Comparison of ENCODE assay signal across 18 cellular contexts in genomic region chr17:60240290-60240689, GRCh38.
DNase-seq lines count a peak whose midpoint lies in the region; ATAC-seq and TF ChIP-seq lines count a peak whose summit lies in the region.
"Had no signal": no experiment of that assay in that cellular context is flagged by ENCODE, and none has a peak within 500 bp of the region (broad histone marks: within the 10 kb centered on the region; RNA-seq: fewer than 3 reads in every experiment).

No MANE protein-coding gene starts in this region.

- H3K27ac Mint-ChIP-seq in GM23338: no peak overlapping the region
- H3K27ac Mint-ChIP-seq in chondrocyte (ENCODE audit: unreplicated experiment): peak overlapping the region; percentile 49
- H3K27ac Mint-ChIP-seq in progenitor cell of endocrine pancreas: peak overlapping the region; percentile 29
- H3K27ac Mint-ChIP-seq in activated CD8-positive, alpha-beta T cell treated with anti-CD3 and anti-CD28 coated beads, Interleukin-2, amount 10 ng/mL, durations not matched to agents 7 days and 5 days: no peak overlapping the region
- H3K27ac Mint-ChIP-seq: B cell; CD4-positive, alpha-beta memory T cell had no signal

- peaks cover 10% of the 10 kb centered on the region for H3K36me3 Mint-ChIP-seq in GM23338 (ENCODE audit: low read depth)
- peaks cover 13% of the 10 kb centered on the region for H3K36me3 Mint-ChIP-seq in chondrocyte (ENCODE audit: low read depth)
- peaks cover 12% of the 10 kb centered on the region for H3K36me3 Mint-ChIP-seq in progenitor cell of endocrine pancreas (ENCODE audit: insufficient read depth)
- peaks cover 7% of the 10 kb centered on the region for H3K36me3 Mint-ChIP-seq in activated CD8-positive, alpha-beta T cell treated with anti-CD3 and anti-CD28 coated beads, Interleukin-2, amount 10 ng/mL, durations not matched to agents 7 days and 5 days (ENCODE audit: low read depth)

- H3K9me3 Mint-ChIP-seq in GM23338: no peaks in the 10 kb centered on the region
- no peaks in the 10 kb centered on the region for H3K9me3 Mint-ChIP-seq in chondrocyte (ENCODE audit: low read depth)
- H3K9me3 Mint-ChIP-seq in progenitor cell of endocrine pancreas (ENCODE audit: low read depth): no peaks in the 10 kb centered on the region
- H3K9me3 Mint-ChIP-seq in activated CD8-positive, alpha-beta T cell treated with anti-CD3 and anti-CD28 coated beads, Interleukin-2, amount 10 ng/mL, durations not matched to agents 7 days and 5 days (ENCODE audit: insufficient read depth): no peaks in the 10 kb centered on the region

- POLR2A ChIA-PET in activated CD8-positive, alpha-beta T cell treated with anti-CD3 and anti-CD28 coated beads, Interleukin-2, amount 10 ng/mL, durations not matched to agents 7 days and 5 days (lab: Charles Lee): no interaction called here

- H3K27me3 Mint-ChIP-seq in GM23338 (ENCODE audit: insufficient read depth, low read depth, poor library complexity) (peaks cover 2% of the 10 kb centered on the region), chondrocyte (ENCODE audit: low read depth) (no peaks in the 10 kb centered on the region), progenitor cell of endocrine pancreas (no peaks in the 10 kb centered on the region)
- H3K27me3 Mint-ChIP-seq in activated CD8-positive, alpha-beta T cell treated with anti-CD3 and anti-CD28 coated beads, Interleukin-2, amount 10 ng/mL, durations not matched to agents 7 days and 5 days (ENCODE audit: low read depth): no peaks in the 10 kb centered on the region
- H3K27me3 Mint-ChIP-seq: B cell; CD4-positive, alpha-beta memory T cell had no signal

- H3K36me3 ChIP-seq in GM23338 (ENCODE audit: insufficient read depth): no peaks in the 10 kb centered on the region; the same call in 1 of the 2 replicates

- H3K79me2 ChIP-seq in GM23338 (replicated peaks; ENCODE audit: insufficient read depth): no peaks in the 10 kb centered on the region

- DNase-seq in GM23338 (ENCODE audit: low spot score) (no peak), chondrocyte (ENCODE audit: low spot score) (no peak), progenitor cell of endocrine pancreas (ENCODE audit: low spot score, unreplicated experiment) (no peak)
- DNase-seq in activated CD8-positive, alpha-beta T cell treated with anti-CD3 and anti-CD28 coated beads, Interleukin-2, amount 10 ng/mL, durations not matched to agents 7 days and 5 days: no peak
- DNase-seq in effector CD8-positive, alpha-beta T cell (lab: John Stamatoyannopoulos, UW): no peak
- DNase-seq in activated CD4-positive, alpha-beta T cell treated with anti-CD3 and anti-CD28 coated beads for 4 hours: no peak
- DNase-seq: Calu3; CD4-positive, alpha-beta memory T cell; COR-L47; DMS53; DMS79 treated with DMSO at 0.1 percent for 48 hours; GF-D8; GOT3; H7; HCEC 1CT had no signal

- H3K4me3 Mint-ChIP-seq in GM23338: no peak overlapping the region
- no peak overlapping the region for H3K4me3 Mint-ChIP-seq in chondrocyte (ENCODE audit: unreplicated experiment)
- no peak overlapping the region for H3K4me3 Mint-ChIP-seq in progenitor cell of endocrine pancreas (ENCODE audit: low read depth)
- H3K4me3 Mint-ChIP-seq in activated CD8-positive, alpha-beta T cell treated with anti-CD3 and anti-CD28 coated beads, Interleukin-2, amount 10 ng/mL, durations not matched to agents 7 days and 5 days: no peak overlapping the region
- H3K4me3 Mint-ChIP-seq: B cell; CD4-positive, alpha-beta memory T cell had no signal

- TF ChIP-seq CTCF in GM23338 (conservative IDR thresholded peaks at IDR 0.05; ENCODE audit: low read depth in 2 of 2): no peak
- no peak for TF ChIP-seq CTCF in chondrocyte (IDR thresholded peaks at IDR 0.05)
- no peak for TF ChIP-seq CTCF in progenitor cell of endocrine pancreas (IDR thresholded peaks at IDR 0.05; ENCODE audit: unreplicated experiment)

- no peaks in the 10 kb centered on the region for H3K27me3 ChIP-seq in GM23338 (ENCODE audit: insufficient read depth)
- H3K27me3 ChIP-seq: BLaER1 had no signal

- CTCF ChIA-PET in activated CD8-positive, alpha-beta T cell treated with anti-CD3 and anti-CD28 coated beads, Interleukin-2, amount 10 ng/mL, durations not matched to agents 7 days and 5 days (lab: Charles Lee): interaction anchor here (2.0 kb wide), 1 partner anchor 9 kb away, joined by 9 read pairs; no protein-coding TSS in a partner anchor

- no peaks in the 10 kb centered on the region for H3K4me1 ChIP-seq in GM23338 (ENCODE audit: insufficient read depth)
- H3K4me1 ChIP-seq: BLaER1 had no signal

- H3K27ac ChIP-seq in GM23338 (ENCODE audit: low read depth): 0 out of 2 replicates have a peak overlapping the region, but pooled peaks have one; percentile 7
- H3K27ac ChIP-seq: BLaER1, C4-2B had no signal

- no peaks in the 10 kb centered on the region for H3F3A ChIP-seq in GM23338 (replicated peaks; ENCODE audit: low read depth)

- no peak overlapping the region for H2AFZ ChIP-seq in GM23338

- H3K4me1 Mint-ChIP-seq in GM23338 (no peaks in the 10 kb centered on the region), chondrocyte (ENCODE audit: low read depth) (peaks cover 7% of the 10 kb centered on the region), progenitor cell of endocrine pancreas (ENCODE audit: low read depth) (no peaks in the 10 kb centered on the region)
- no peaks in the 10 kb centered on the region for H3K4me1 Mint-ChIP-seq in activated CD8-positive, alpha-beta T cell treated with anti-CD3 and anti-CD28 coated beads, Interleukin-2, amount 10 ng/mL, durations not matched to agents 7 days and 5 days (ENCODE audit: low read depth)
- H3K4me1 Mint-ChIP-seq: B cell; CD4-positive, alpha-beta memory T cell had no signal

- H4K20me1 ChIP-seq in GM23338 (replicated peaks; ENCODE audit: insufficient read depth): no peaks in the 10 kb centered on the region; the same call in none of the 2 replicates
- H4K20me1 ChIP-seq: BLaER1 had no signal

- H3K9me2 ChIP-seq in GM23338 (ENCODE audit: insufficient read depth): no peaks in the 10 kb centered on the region

- H3K4me3 ChIP-seq in GM23338: no peak overlapping the region
- H3K4me3 ChIP-seq: BLaER1 had no signal

- H3K4me2 ChIP-seq in GM23338: no peak overlapping the region
- H3K4me2 ChIP-seq: BLaER1 had no signal

- ATAC-seq in GM23338: peak; percentile 42; the same call in 2 of the 3 replicates
- no peak for ATAC-seq in activated CD8-positive, alpha-beta T cell treated with anti-CD3 and anti-CD28 coated beads, Interleukin-2, amount 10 ng/mL, durations not matched to agents 7 days and 5 days

TF ChIP-seq in GM23338, 12 proteins besides CTCF, POLR2A, EP300 and RAD21:
- TF ChIP-seq ETS1 (IDR thresholded peaks at IDR 0.05): no peak

Comparison
In these comparisons a context has a peak if more than half of its experiments do, and no peak if none do; other contexts are left out.
1. H3K27ac Mint-ChIP-seq: peak in chondrocyte (single experiment) and progenitor cell of endocrine pancreas (single experiment); none in GM23338 (single experiment) and activated CD8-positive, alpha-beta T cell treated with anti-CD3 and anti-CD28 coated beads, Interleukin-2, amount 10 ng/mL, durations not matched to agents 7 days and 5 days (single experiment).